ENCODE assay signal across 17 cellular contexts in the genomic region with DNA sequence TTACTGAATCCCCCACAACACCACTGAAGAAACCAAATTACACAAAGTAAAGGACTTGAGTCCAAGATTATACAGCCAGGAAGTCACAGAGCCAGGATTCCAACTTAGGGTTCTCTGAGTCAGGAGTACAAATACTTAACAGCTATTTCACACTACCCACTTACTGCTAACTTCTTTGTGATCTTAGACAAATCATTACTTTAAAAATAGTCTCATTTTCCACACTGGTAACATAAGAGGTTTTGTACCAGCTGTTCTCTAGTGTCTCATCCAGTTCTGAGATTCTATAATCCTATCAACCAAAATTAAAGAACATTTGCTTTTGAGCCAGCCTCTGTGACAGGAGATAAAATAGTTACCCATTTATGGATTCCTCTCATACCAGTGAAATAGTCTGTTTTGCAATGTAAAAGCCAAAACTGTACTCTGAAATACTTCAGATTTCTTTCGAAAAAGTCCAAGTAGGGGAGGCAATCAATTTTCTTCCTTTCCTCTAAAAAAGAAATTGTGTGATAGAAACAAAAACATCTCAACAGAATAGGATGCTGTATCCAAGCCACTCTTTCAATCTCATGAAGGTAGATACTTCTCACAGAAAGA.
A peak's percentile ranks its signal among the peaks of the same experiment; 100 is the strongest.
DNase-seq lines count a peak whose midpoint lies in the region; ATAC-seq and TF ChIP-seq lines count a peak whose summit lies in the region.
"Had no signal": no experiment of that assay in that cellular context is flagged by ENCODE, and none has a peak within 500 bp of the region (broad histone marks: within the 10 kb centered on the region; RNA-seq: fewer than 3 reads in every experiment).

No MANE protein-coding gene starts in this region.

- H3F3A ChIP-seq in GM23248 (ENCODE audit: insufficient read depth), result peaks cover 16% of the 10 kb centered on the region

- DNase-seq in GM23248, result peak; percentile 71
- no peak for DNase-seq in adipocyte (ENCODE audit: low read depth)
- DNase-seq in iris pigment epithelial cell (ENCODE audit: low read depth), result peak; percentile 3
- no peak for DNase-seq in type B pancreatic cell (ENCODE audit: extremely low spot score, unreplicated experiment)
- DNase-seq in spleen, result no peak
- DNase-seq in foreskin keratinocyte, result no peak
- no peak for DNase-seq in HT-29 (ENCODE audit: low spot score)
- DNase-seq: CD8-positive, alpha-beta T cell; DMS79; HFFc6; KG1; NCI-H1092; NCI-H526; SHP77; SK-N-SH had no signal

- H3K4me3 Mint-ChIP-seq in type B pancreatic cell, result no peak overlapping the region
- H3K4me3 Mint-ChIP-seq: CD8-positive, alpha-beta T cell; HFFc6 had no signal

- no peak overlapping the region for H3K9ac ChIP-seq in GM23248
- no peak overlapping the region for H3K9ac ChIP-seq in adipocyte (ENCODE audit: low read length)
- no peak overlapping the region for H3K9ac ChIP-seq in skeletal muscle satellite cell (ENCODE audit: low read depth, low read length)
- H3K9ac ChIP-seq: SK-N-SH had no signal

- H3K27ac Mint-ChIP-seq in type B pancreatic cell, result no peak overlapping the region
- H3K27ac Mint-ChIP-seq: CD8-positive, alpha-beta T cell; HFFc6 had no signal

- peaks cover 17% of the 10 kb centered on the region; the same call in 1 of the 2 replicates for H3K4me1 ChIP-seq in GM23248 (ENCODE audit: insufficient read depth)
- peaks cover 15% of the 10 kb centered on the region for H3K4me1 ChIP-seq in adipocyte (ENCODE audit: control insufficient read depth, insufficient read depth, low read length)
- H3K4me1 ChIP-seq in skeletal muscle satellite cell (ENCODE audit: control insufficient read depth, insufficient read depth, low read length), result peaks cover 9% of the 10 kb centered on the region
- H3K4me1 ChIP-seq in spleen, result no peaks in the 10 kb centered on the region
- H3K4me1 ChIP-seq in foreskin keratinocyte, result no peaks in the 10 kb centered on the region

- no peaks in the 10 kb centered on the region for H3K79me2 ChIP-seq in GM23248 (ENCODE audit: insufficient read depth)

- no peaks in the 10 kb centered on the region for H3K36me3 Mint-ChIP-seq in type B pancreatic cell
- H3K36me3 Mint-ChIP-seq: CD8-positive, alpha-beta T cell had no signal

- intact Hi-C loops in spleen (cut with DNase I; ENCODE audit: low total_unique reads), result no loop called here

- H3K9me3 ChIP-seq in GM23248 (ENCODE audit: low read depth) (no peaks in the 10 kb centered on the region), adipocyte (ENCODE audit: control insufficient read depth, low read length) (no peaks in the 10 kb centered on the region), skeletal muscle satellite cell (replicated peaks; ENCODE audit: low read length) (no peaks in the 10 kb centered on the region), spleen (peaks cover 0 to 31% (median 12%) of the 10 kb centered on the region in 8 donors)
- H3K9me3 ChIP-seq: SK-N-SH had no signal

- no peak for ATAC-seq in foreskin keratinocyte
- ATAC-seq: CD8-positive, alpha-beta T cell; GM12878 had no signal

- WGBS in GM23248 (ENCODE audit: low coverage in 1 of 2, low lambda C conversion rate in 2 of 2, missing lambda C conversion rate in 2 of 2), 2 experiments, result 22 to 39% methylated on average over 1 of the region's 1 CpG
- WGBS in spleen, 5 donors, result 80 to 89% (median 86%) methylated on average over 1 of the region's 1 CpG

- no peaks in the 10 kb centered on the region for H3K9me3 Mint-ChIP-seq in type B pancreatic cell

- H3K9me2 ChIP-seq in GM23248 (ENCODE audit: insufficient read depth), result no peaks in the 10 kb centered on the region
- H3K9me2 ChIP-seq: SK-N-SH had no signal

- TF ChIP-seq POLR2A in spleen (IDR thresholded peaks at IDR 0.05), result no peak

- H2AFZ ChIP-seq in GM23248, result peak overlapping the region; percentile 49

- H4K20me1 ChIP-seq in GM23248 (ENCODE audit: insufficient read depth), result no peaks in the 10 kb centered on the region

- no peaks in the 10 kb centered on the region for H3K27me3 Mint-ChIP-seq in type B pancreatic cell

- in situ Hi-C loops in GM23248 (cut with MboI), result no loop called here

- TF ChIP-seq CTCF in type B pancreatic cell (conservative IDR thresholded peaks at IDR 0.05) (no peak), spleen (IDR thresholded peaks at IDR 0.05 in 8 of 11, conservative IDR thresholded peaks at IDR 0.05 in 3 of 11) (no peak), foreskin keratinocyte (conservative IDR thresholded peaks at IDR 0.05) (no peak)

- H3K27me3 ChIP-seq in GM23248 (replicated peaks; ENCODE audit: insufficient read depth) (no peaks in the 10 kb centered on the region), adipocyte (replicated peaks; ENCODE audit: control insufficient read depth, insufficient read depth, low read length) (no peaks in the 10 kb centered on the region), skeletal muscle satellite cell (ENCODE audit: control insufficient read depth, insufficient read depth, low read length) (no peaks in the 10 kb centered on the region), spleen (replicated peaks in 1 of 7) (no peaks in the 10 kb centered on the region), foreskin keratinocyte (no peaks in the 10 kb centered on the region)

- H3K27ac ChIP-seq in GM23248, result 0 out of 2 replicates have a peak overlapping the region, but pooled peaks have one; percentile 10
- H3K27ac ChIP-seq in spleen, result no peak overlapping the region
- no peak overlapping the region for H3K27ac ChIP-seq in foreskin keratinocyte

- H3K36me3 ChIP-seq in GM23248 (ENCODE audit: low read depth) (no peaks in the 10 kb centered on the region), adipocyte (ENCODE audit: control insufficient read depth, insufficient read depth, low read length, severe bottlenecking) (no peaks in the 10 kb centered on the region), skeletal muscle satellite cell (ENCODE audit: insufficient read depth, low read length) (no peaks in the 10 kb centered on the region), spleen (no peaks in the 10 kb centered on the region)

- H3K4me2 ChIP-seq in GM23248 (ENCODE audit: unreplicated experiment) (peak overlapping the region; percentile 72), skeletal muscle satellite cell (ENCODE audit: low read length) (peak overlapping the region; percentile 31)
- H3K4me2 ChIP-seq: SK-N-SH had no signal

- H3K4me3 ChIP-seq in GM23248 (peak overlapping the region; percentile 19), adipocyte (ENCODE audit: low read length) (peak overlapping the region; percentile 38), skeletal muscle satellite cell (ENCODE audit: low read length) (no peak overlapping the region), spleen (no peak overlapping the region)
- H3K4me3 ChIP-seq: GM12878 had no signal

- H3K4me1 Mint-ChIP-seq in type B pancreatic cell (ENCODE audit: unreplicated experiment), result no peaks in the 10 kb centered on the region

Comparison
In these comparisons a context has a peak if more than half of its experiments do, and no peak if none do; other contexts are left out.
1. DNase-seq: peak in GM23248 (single experiment) and iris pigment epithelial cell (single experiment); none in adipocyte (single experiment), type B pancreatic cell (single experiment), spleen (single experiment), foreskin keratinocyte (0 of 2) and HT-29 (single experiment).
2. H3K4me3 ChIP-seq: peak in GM23248 (single experiment) and adipocyte (single experiment); none in skeletal muscle satellite cell (single experiment) and spleen (0 of 8).